ENCODE assay signal across 8 cellular contexts in the genomic region with DNA sequence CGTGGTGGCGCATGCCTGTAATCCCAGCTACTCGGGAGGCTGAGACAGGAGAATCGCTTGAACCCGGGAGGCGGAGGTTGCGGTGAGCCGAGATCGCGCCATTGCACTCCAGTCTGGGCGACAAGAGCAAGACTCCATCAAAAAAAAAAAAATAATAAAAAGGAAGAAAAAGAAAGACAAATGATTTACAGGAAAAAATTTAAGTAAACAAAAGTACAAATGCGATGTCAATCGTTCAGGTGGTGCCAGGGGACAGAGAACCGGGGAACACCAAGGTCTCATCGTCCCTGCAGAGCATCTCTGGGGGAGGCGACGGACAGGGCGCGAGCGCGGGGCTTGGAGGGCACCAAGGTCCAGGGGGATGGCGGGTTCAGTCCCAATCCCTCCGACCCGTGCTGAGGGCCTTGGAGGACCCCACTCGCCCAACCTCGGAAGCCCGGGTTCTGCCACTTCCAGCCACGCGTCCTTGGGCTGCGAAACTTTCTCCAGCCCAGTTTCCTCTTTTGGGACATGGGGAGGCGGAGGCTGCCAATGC. TPM values are rescaled to one million over a fixed set of nuclear protein-coding genes. Genes with fewer than 3 reads are reported as not detected.
A peak's percentile ranks its signal among the peaks of the same experiment; 100 is the strongest.
DNase-seq lines count a peak whose midpoint lies in the region; ATAC-seq and TF ChIP-seq lines count a peak whose summit lies in the region.

No MANE protein-coding gene starts in this region.

- H2AFZ ChIP-seq in PC-9 = peak overlapping the region; percentile 98

- H3K4me1 ChIP-seq in PC-9 (replicated peaks; ENCODE audit: insufficient read depth) (peaks cover 31% of the 10 kb centered on the region), esophagus (ENCODE audit: control insufficient read depth in 2 of 2, insufficient read depth in 2 of 2, low read length in 1 of 2) (peaks cover 4 to 23% of the 10 kb centered on the region in 2 donors)

- peak overlapping the region; percentile 87 for H3K4me2 ChIP-seq in PC-9

- TF ChIP-seq CTCF in PC-9 (conservative IDR thresholded peaks at IDR 0.05) (no peak), omental fat pad (IDR thresholded peaks at IDR 0.05) (no peak)

- ATAC-seq in omental fat pad (ENCODE audit: low FRiP score) = peak; percentile 10
- ATAC-seq in HG03565 (IDR thresholded peaks at IDR 0.05; ENCODE audit: unreplicated experiment) = no peak

- H3K27me3 ChIP-seq in PC-9 (ENCODE audit: insufficient read depth, low read depth) (no peaks in the 10 kb centered on the region), esophagus (ENCODE audit: control insufficient read depth in 1 of 2, insufficient read depth in 2 of 2, low read length in 2 of 2) (no peaks in the 10 kb centered on the region)

- H3K4me3 ChIP-seq in PC-9 (peak overlapping the region; percentile 85), esophagus (ENCODE audit: low read depth in 1 of 2, low read length in 2 of 2) (peak overlapping the region; percentile 71 to 99)

- no peaks in the 10 kb centered on the region for H3K9me2 ChIP-seq in PC-9 (ENCODE audit: insufficient read depth)

- CTCF ChIA-PET in PC-9 (lab: Charles Lee) = no interaction called here

- peak in 2 of 3 experiments; percentile 18 to 28 for DNase-seq in stimulated activated CD4-positive, alpha-beta T cell treated with anti-CD3 and anti-CD28 coated beads, TNF-alpha, amount 100 ng/mL, for 4 hours (ENCODE audit: low read depth in 3 of 3)
- DNase-seq in stimulated activated CD4-positive, alpha-beta T cell treated with anti-CD3 and anti-CD28 coated beads, Interleukin-4, amount 100 ng/mL, for 1 hour = no peak
- no peak for DNase-seq in PC-9
- no peak for DNase-seq in omental fat pad (ENCODE audit: low spot score)
- no peak for DNase-seq in stimulated activated CD4-positive, alpha-beta T cell treated with anti-CD3 and anti-CD28 coated beads, Interleukin-4, amount 100 ng/mL, for 24 hours
- no peak for DNase-seq in cortex of kidney (lab: John Stamatoyannopoulos, UW)

- peaks cover 35% of the 10 kb centered on the region for H4K20me1 ChIP-seq in PC-9 (ENCODE audit: insufficient read depth)

- H3K36me3 ChIP-seq in PC-9 (ENCODE audit: low read depth) = peaks cover 30% of the 10 kb centered on the region
- H3K36me3 ChIP-seq in esophagus (ENCODE audit: control insufficient read depth in 2 of 2, insufficient read depth in 2 of 2, low read length in 1 of 2) = peaks cover 2 to 19% of the 10 kb centered on the region in 2 donors

- POLR2A ChIA-PET in PC-9 (lab: Charles Lee; ENCODE audit: unreplicated experiment) = interaction anchor here (0.5 to 0.9 kb wide), 4 partner anchors 99 to 1018 kb away, joined by 4 to 8 read pairs (median 4); no protein-coding TSS in a partner anchor

- H3K27ac ChIP-seq in PC-9 = no peak overlapping the region
- peak overlapping the region in 1 of 2 donors; percentile 65 for H3K27ac ChIP-seq in esophagus (ENCODE audit: low read depth in 2 of 2, low read length in 1 of 2)

- 19 to 21% methylated on average over 29 to 31 of the region's 31 CpGs for WGBS in esophagus, 2 donors

- TSS peak; percentile 88 for BruUV-seq in PC-9 (replicated peaks; lab: Mats Ljungman, UMichigan)

- H3K9me3 ChIP-seq in PC-9 (ENCODE audit: insufficient read depth, low read depth) (no peaks in the 10 kb centered on the region), esophagus (ENCODE audit: control insufficient read depth in 2 of 2, insufficient read depth in 1 of 2, low read depth in 1 of 2, low read length in 1 of 2) (no peaks in the 10 kb centered on the region)

- intact Hi-C loops in PC-9 (cut with micrococcal nuclease; ENCODE audit: unreplicated experiment) = loop anchor here (2.0 to 5.0 kb wide), 2 partner anchors 29 to 41 kb away; a partner anchor contains a TSS

- H3K79me2 ChIP-seq in PC-9 (ENCODE audit: low read depth) = peaks cover 48% of the 10 kb centered on the region

- H3F3A ChIP-seq in PC-9 (ENCODE audit: insufficient read depth, low read depth) = peaks cover 50% of the 10 kb centered on the region

RNA-seq across cellular contexts. Expression of a gene that starts 0.6 kb away (rescaled TPM):
- total RNA-seq in PC-9 (2021) = 171 and 193 TPM in 2 replicates
- 100 to 1,000 TPM; 146 to 154 TPM for polyA plus RNA-seq in esophagus
- total RNA-seq in omental fat pad = 100 to 1,000 TPM in 1 of 4 donors, 10 to 100 TPM in 3; 77.2 to 204 (median 88.6) TPM

RNA-seq across cellular contexts. Expression of a gene that starts 16.6 kb away (rescaled TPM):
- total RNA-seq in PC-9 (2021) = not detected in 2 replicates
- not detected for polyA plus RNA-seq in esophagus
- not detected for total RNA-seq in omental fat pad

RNA-seq across cellular contexts. Expression of a gene that starts 28.9 kb away (rescaled TPM):
- total RNA-seq in PC-9 (2021) = 61.3 and 73.7 TPM in 2 replicates
- 10 to 100 TPM; 21.1 to 35.8 TPM for polyA plus RNA-seq in esophagus
- 100 to 1,000 TPM in 1 of 4 donors, 10 to 100 TPM in 3; 62.3 to 104 (median 82.0) TPM for total RNA-seq in omental fat pad

RNA-seq across cellular contexts. Expression of a gene that starts 50.1 kb away (rescaled TPM):
- total RNA-seq in PC-9 (2021) (221 and 229 TPM in 2 replicates), omental fat pad (100 to 1,000 TPM; 173 to 241 (median 221) TPM)
- polyA plus RNA-seq in esophagus = 100 to 1,000 TPM; 126 to 238 TPM

Comparison
In these comparisons a context has a peak if more than half of its experiments do, and no peak if none do; other contexts are left out.
1. DNase-seq: peak in stimulated activated CD4-positive, alpha-beta T cell treated with anti-CD3 and anti-CD28 coated beads, TNF-alpha, amount 100 ng/mL, for 4 hours (2 of 3); none in stimulated activated CD4-positive, alpha-beta T cell treated with anti-CD3 and anti-CD28 coated beads, Interleukin-4, amount 100 ng/mL, for 1 hour (single experiment), PC-9 (0 of 2), omental fat pad (single experiment), stimulated activated CD4-positive, alpha-beta T cell treated with anti-CD3 and anti-CD28 coated beads, Interleukin-4, amount 100 ng/mL, for 24 hours (single experiment) and cortex of kidney (single experiment).